In the genomic region with DNA sequence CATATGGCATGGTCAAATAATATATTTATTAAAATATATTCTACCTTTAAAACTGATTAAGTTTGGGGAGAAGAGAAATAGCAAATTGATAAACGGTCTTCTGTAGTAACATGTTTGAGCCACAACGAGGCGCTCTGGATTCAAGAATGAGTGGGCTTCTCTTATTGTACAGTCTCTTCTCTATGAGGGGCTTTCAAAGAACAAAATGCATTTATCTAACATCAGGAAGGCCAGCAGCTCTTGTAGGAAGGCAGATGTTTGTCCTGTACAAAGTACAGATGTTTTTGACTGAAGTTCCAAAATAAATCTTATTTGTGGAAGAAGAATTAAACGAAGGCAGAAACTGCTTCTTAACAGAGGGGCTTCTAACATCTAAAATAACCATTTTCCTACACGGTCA, we compare ENCODE assay signal across 8 cellular contexts.
A peak's percentile ranks its signal among the peaks of the same experiment; 100 is the strongest.
DNase-seq lines count a peak whose midpoint lies in the region; ATAC-seq, FAIRE-seq and TF ChIP-seq lines count a peak whose summit lies in the region.

No MANE protein-coding gene starts in this region.

- no peaks in the 10 kb centered on the region for H4K20me1 ChIP-seq in K562 (replicated peaks; ENCODE audit: control insufficient read depth, insufficient read depth, low read length)

- FAIRE-seq in K562 (lab: Jason Lieb, UNC), result peak; percentile 23

- peak; percentile 57; the same call in 1 of the 3 replicates for ATAC-seq in K562
- peak; percentile 36 for ATAC-seq in left lobe of liver
- no peak for ATAC-seq in stimulated activated naive B cell treated with anti-CD40 and anti-IgM and Interleukin-4, amounts not matched to agents 10 μg/mL and 1 μg/mL and 100 μg/mL, for 72 hours (replicated peaks)
- ATAC-seq in GM18502 (IDR thresholded peaks at IDR 0.05; ENCODE audit: poor library complexity, unreplicated experiment), result no peak

- no peak overlapping the region for H3K4me3 ChIP-seq in K562

- H3K79me2 ChIP-seq in K562 (ENCODE audit: control insufficient read depth, insufficient read depth, low read length), result no peaks in the 10 kb centered on the region

- POLR2A ChIA-PET in K562 (lab: Yijun Ruan, JAX), result no interaction called here

- H3K27ac ChIP-seq in K562 (ENCODE audit: extremely low read depth, low read depth, low read length), result no peak overlapping the region

- peaks cover 8 to 12% of the 10 kb centered on the region in 2 donors for H3K4me1 Mint-ChIP-seq in stimulated activated naive B cell treated with anti-CD40 and anti-IgM and Interleukin-4, amounts not matched to agents 10 μg/mL and 1 μg/mL and 100 μg/mL, for 72 hours

- H3K36me3 Mint-ChIP-seq in stimulated activated naive B cell treated with anti-CD40 and anti-IgM and Interleukin-4, amounts not matched to agents 10 μg/mL and 1 μg/mL and 100 μg/mL, for 72 hours, result peaks cover 4 to 18% of the 10 kb centered on the region in 2 donors

- in situ Hi-C loops in K562 (cut with MboI), result loop anchor here (25.0 kb wide), 1 partner anchor 797 kb away; no protein-coding TSS in a partner anchor

- no peaks in the 10 kb centered on the region for H3K9me3 Mint-ChIP-seq in stimulated activated naive B cell treated with anti-CD40 and anti-IgM and Interleukin-4, amounts not matched to agents 10 μg/mL and 1 μg/mL and 100 μg/mL, for 72 hours

- peak; percentile 79 to 88 for TF ChIP-seq RAD21 in K562 (CRISPR knock-in tag; conservative IDR thresholded peaks at IDR 0.05 in 1 of 2, IDR thresholded peaks at IDR 0.05 in 1 of 2)

- CTCF ChIA-PET in K562 (lab: Yijun Ruan, JAX; ENCODE audit: low intra/inter-chr PET ratio), result interaction anchor here (0.6 to 1.3 kb wide), 2 partner anchors 296 to 1219 kb away, joined by 4 to 7 read pairs; no protein-coding TSS in a partner anchor

- no peak overlapping the region for H3K4me2 ChIP-seq in K562 (ENCODE audit: insufficient read depth, low read length)

- TF ChIP-seq CTCF in K562 (IDR thresholded peaks at IDR 0.05 in 2 of 3, conservative IDR thresholded peaks at IDR 0.05 in 1 of 3; ENCODE audit: insufficient read depth in 2 of 3, low read depth in 1 of 3, low read length in 3 of 3), result peak; percentile 48 to 83 (median 68); a peak in 5 of 6 replicates

- H3K9me1 ChIP-seq in K562 (ENCODE audit: control insufficient read depth, insufficient read depth, low read length), result no peaks in the 10 kb centered on the region

- no peak overlapping the region for H2AFZ ChIP-seq in K562 (ENCODE audit: low read depth, low read length)

- intact Hi-C loops in K562 (cut with micrococcal nuclease), result loop anchor here (2.0 to 10.0 kb wide), 6 partner anchors 182 to 1219 kb away; no protein-coding TSS in a partner anchor

- H3K27me3 ChIP-seq in K562 (ENCODE audit: control insufficient read depth in 2 of 2, insufficient read depth in 2 of 2, low read length in 2 of 2), result no peaks in the 10 kb centered on the region

- no peak for TF ChIP-seq POLR2A in K562 (conservative IDR thresholded peaks at IDR 0.05)

- H3K36me3 ChIP-seq in K562 (ENCODE audit: control insufficient read depth, insufficient read depth, low read length), result no peaks in the 10 kb centered on the region

- WGBS in K562 (ENCODE audit: insufficient coverage, low coverage, missing lambda C conversion rate), result 10% methylated on average over 5 of the region's 5 CpGs

- no TSS peak for BruUV-seq in K562 (replicated peaks; lab: Mats Ljungman, UMichigan)

- TF ChIP-seq EP300 in K562 (IDR thresholded peaks at IDR 0.05; ENCODE audit: low read length), result no peak

- no peak overlapping the region for H3K27ac Mint-ChIP-seq in stimulated activated naive B cell treated with anti-CD40 and anti-IgM and Interleukin-4, amounts not matched to agents 10 μg/mL and 1 μg/mL and 100 μg/mL, for 72 hours

- H3K9me3 ChIP-seq in K562 (replicated peaks; ENCODE audit: control insufficient read depth, insufficient read depth, low read depth, low read length), result no peaks in the 10 kb centered on the region

- no peak overlapping the region for H3K4me3 Mint-ChIP-seq in stimulated activated naive B cell treated with anti-CD40 and anti-IgM and Interleukin-4, amounts not matched to agents 10 μg/mL and 1 μg/mL and 100 μg/mL, for 72 hours

- H3K4me1 ChIP-seq in K562 (replicated peaks in 1 of 2; ENCODE audit: control insufficient read depth in 2 of 2, insufficient read depth in 2 of 2, low read length in 2 of 2), result peaks cover 0 to 12% of the 10 kb centered on the region in 2 experiments; a peak in 2 of 5 replicates

- H3K27me3 Mint-ChIP-seq in stimulated activated naive B cell treated with anti-CD40 and anti-IgM and Interleukin-4, amounts not matched to agents 10 μg/mL and 1 μg/mL and 100 μg/mL, for 72 hours, result no peaks in the 10 kb centered on the region

- H3K9ac ChIP-seq in K562 (ENCODE audit: insufficient read depth in 1 of 2, low read depth in 2 of 2, low read length in 2 of 2), result no peak overlapping the region

- DNase-seq in NCI-H2107 treated with DMSO at 0.1 percent for 48 hours (lab: John Stamatoyannopoulos, UW; ENCODE audit: unreplicated experiment) (peak; percentile 27), NCI-H2107 (lab: John Stamatoyannopoulos, UW) (no peak), NCI-H2081 (lab: John Stamatoyannopoulos, UW) (peak; percentile 47 to 54), K562 (ENCODE audit: extremely low read depth in 1 of 4, low spot score in 3 of 4) (peak in 2 of 4 experiments; percentile 25 to 55), left lobe of liver (ENCODE audit: low spot score) (no peak), OCI-M2 (lab: John Stamatoyannopoulos, UW; ENCODE audit: unreplicated experiment) (no peak)
- DNase-seq in stimulated activated naive B cell treated with anti-CD40 and anti-IgM and Interleukin-4, amounts not matched to agents 10 μg/mL and 1 μg/mL and 100 μg/mL, for 72 hours, result no peak

TF ChIP-seq in K562, 482 proteins besides CTCF, POLR2A, EP300 and RAD21:
- TF ChIP-seq TRIM28 (IDR thresholded peaks at IDR 0.05) (no peak), RCOR1 (IDR thresholded peaks at IDR 0.05; ENCODE audit: borderline replicate concordance in 1 of 2, low read depth in 2 of 2, low read length in 2 of 2) (no peak), SMC3 (conservative IDR thresholded peaks at IDR 0.05; ENCODE audit: insufficient read depth, low read depth, low read length) (peak; percentile 46)
- TF ChIP-seq, protein P1, sequence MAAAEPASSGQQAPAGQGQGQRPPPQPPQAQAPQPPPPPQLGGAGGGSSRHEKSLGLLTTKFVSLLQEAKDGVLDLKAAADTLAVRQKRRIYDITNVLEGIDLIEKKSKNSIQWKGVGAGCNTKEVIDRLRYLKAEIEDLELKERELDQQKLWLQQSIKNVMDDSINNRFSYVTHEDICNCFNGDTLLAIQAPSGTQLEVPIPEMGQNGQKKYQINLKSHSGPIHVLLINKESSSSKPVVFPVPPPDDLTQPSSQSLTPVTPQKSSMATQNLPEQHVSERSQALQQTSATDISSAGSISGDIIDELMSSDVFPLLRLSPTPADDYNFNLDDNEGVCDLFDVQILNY (CRISPR knock-in tag; IDR thresholded peaks at IDR 0.05), result no peak
- TF ChIP-seq, protein P2, sequence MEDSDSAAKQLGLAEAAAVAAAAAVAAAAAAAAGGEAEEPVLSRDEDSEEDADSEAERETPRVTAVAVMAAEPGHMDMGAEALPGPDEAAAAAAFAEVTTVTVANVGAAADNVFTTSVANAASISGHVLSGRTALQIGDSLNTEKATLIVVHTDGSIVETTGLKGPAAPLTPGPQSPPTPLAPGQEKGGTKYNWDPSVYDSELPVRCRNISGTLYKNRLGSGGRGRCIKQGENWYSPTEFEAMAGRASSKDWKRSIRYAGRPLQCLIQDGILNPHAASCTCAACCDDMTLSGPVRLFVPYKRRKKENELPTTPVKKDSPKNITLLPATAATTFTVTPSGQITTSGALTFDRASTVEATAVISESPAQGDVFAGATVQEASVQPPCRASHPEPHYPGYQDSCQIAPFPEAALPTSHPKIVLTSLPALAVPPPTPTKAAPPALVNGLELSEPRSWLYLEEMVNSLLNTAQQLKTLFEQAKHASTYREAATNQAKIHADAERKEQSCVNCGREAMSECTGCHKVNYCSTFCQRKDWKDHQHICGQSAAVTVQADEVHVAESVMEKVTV (CRISPR knock-in tag; IDR thresholded peaks at IDR 0.05), result peak; percentile 64

Comparison
In these comparisons a context has a peak if more than half of its experiments do, and no peak if none do; other contexts are left out.
1. DNase-seq: peak in NCI-H2107 treated with DMSO at 0.1 percent for 48 hours (single experiment) and NCI-H2081 (2 of 2); none in NCI-H2107 (single experiment), left lobe of liver (single experiment), stimulated activated naive B cell treated with anti-CD40 and anti-IgM and Interleukin-4, amounts not matched to agents 10 μg/mL and 1 μg/mL and 100 μg/mL, for 72 hours (single experiment) and OCI-M2 (single experiment).
2. ATAC-seq: peak in K562 (single experiment) and left lobe of liver (single experiment); none in stimulated activated naive B cell treated with anti-CD40 and anti-IgM and Interleukin-4, amounts not matched to agents 10 μg/mL and 1 μg/mL and 100 μg/mL, for 72 hours (0 of 2) and GM18502 (single experiment).